In the genomic region with DNA sequence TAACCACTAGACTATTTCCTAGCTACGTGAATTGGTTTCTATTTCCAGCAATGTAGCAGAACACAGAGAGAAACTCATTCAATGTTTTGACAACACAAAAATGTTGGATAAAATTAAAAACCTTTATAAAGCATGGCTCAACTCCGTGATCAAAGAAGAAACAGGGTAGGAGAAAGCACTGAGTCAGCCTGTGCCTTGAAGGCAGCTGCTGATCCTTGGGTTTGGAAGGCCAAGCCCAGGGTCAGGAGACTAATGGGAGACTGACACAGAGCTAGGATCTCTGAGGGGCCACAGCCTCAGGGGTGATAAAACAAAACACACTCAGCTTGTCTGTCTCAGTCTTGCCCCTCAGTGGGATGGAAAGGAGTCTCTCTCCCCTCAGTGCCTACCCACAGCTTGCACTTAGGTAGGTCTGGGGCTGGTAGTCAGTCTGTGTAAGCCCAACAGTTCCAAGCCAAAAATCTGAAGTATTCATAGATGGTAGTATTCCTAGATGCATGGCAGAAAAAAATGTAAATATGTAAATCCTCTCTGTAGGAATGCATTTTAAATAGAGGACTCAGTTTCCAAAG, we compare ENCODE assay signal across 15 cellular contexts. TPM values are rescaled to one million over a fixed set of nuclear protein-coding genes. Genes with fewer than 3 reads are reported as not detected.
DNase-seq lines count a peak whose midpoint lies in the region; ATAC-seq and TF ChIP-seq lines count a peak whose summit lies in the region.
"Had no signal": no experiment of that assay in that cellular context is flagged by ENCODE, and none has a peak within 500 bp of the region (broad histone marks: within the 10 kb centered on the region; RNA-seq: fewer than 3 reads in every experiment).

No MANE protein-coding gene starts in this region.

- TF ChIP-seq CTCF in osteoblast (IDR thresholded peaks at IDR 0.05; ENCODE audit: extremely low read depth, low read depth, low read length) (no peak), Peyer's patch (IDR thresholded peaks at IDR 0.05) (no peak)

- no peaks in the 10 kb centered on the region for H3K4me1 ChIP-seq in osteoblast (ENCODE audit: insufficient read depth, low read length)
- H3K4me1 ChIP-seq in Peyer's patch: no peaks in the 10 kb centered on the region

- no peaks in the 10 kb centered on the region for H3K4me1 Mint-ChIP-seq in T-cell

- H3K4me3 ChIP-seq in osteoblast (ENCODE audit: insufficient read depth, low read length) (no peak overlapping the region), Peyer's patch (no peak overlapping the region)

- ATAC-seq in T-cell (replicated peaks in 1 of 4) (no peak), esophagus mucosa (peak; percentile 39), GM21737 (IDR thresholded peaks at IDR 0.05; ENCODE audit: unreplicated experiment) (no peak)
- ATAC-seq: natural killer cell treated with Interleukin-12 subunit alpha and Interleukin-12 subunit beta and Interleukin-15 and Interleukin-18, amount 100 ng/mL, for 72 hours had no signal

- H3K9me3 Mint-ChIP-seq in T-cell: no peaks in the 10 kb centered on the region
- H3K9me3 Mint-ChIP-seq: natural killer cell treated with Interleukin-12 subunit alpha and Interleukin-12 subunit beta and Interleukin-15 and Interleukin-18, amount 100 ng/mL, for 72 hours had no signal

- H3K27me3 Mint-ChIP-seq in T-cell: no peaks in the 10 kb centered on the region
- H3K27me3 Mint-ChIP-seq: natural killer cell treated with Interleukin-12 subunit alpha and Interleukin-12 subunit beta and Interleukin-15 and Interleukin-18, amount 100 ng/mL, for 72 hours had no signal

- H3K79me2 ChIP-seq in osteoblast (ENCODE audit: insufficient read depth, low read length): no peaks in the 10 kb centered on the region

- H3K36me3 Mint-ChIP-seq in T-cell: peaks cover 28% of the 10 kb centered on the region

- H2AFZ ChIP-seq in osteoblast (ENCODE audit: low read length): no peak overlapping the region

- CTCF ChIA-PET in T-cell (lab: Charles Lee): interaction anchor here in 1 of 2 donors (1.1 kb wide), 1 partner anchor 34 kb away, joined by 3 read pairs; no protein-coding TSS in a partner anchor

- no peaks in the 10 kb centered on the region for H4K20me1 ChIP-seq in osteoblast (ENCODE audit: insufficient read depth, low read length)

- POLR2A ChIA-PET in T-cell (lab: Charles Lee): no interaction called here

- no peak overlapping the region for H3K4me3 Mint-ChIP-seq in T-cell
- H3K4me3 Mint-ChIP-seq: natural killer cell treated with Interleukin-12 subunit alpha and Interleukin-12 subunit beta and Interleukin-15 and Interleukin-18, amount 100 ng/mL, for 72 hours had no signal

- no peaks in the 10 kb centered on the region for H3K9me3 ChIP-seq in osteoblast (ENCODE audit: low read depth, low read length)
- no peaks in the 10 kb centered on the region for H3K9me3 ChIP-seq in Peyer's patch

- no peak for TF ChIP-seq POLR2A in Peyer's patch (IDR thresholded peaks at IDR 0.05)

- no peaks in the 10 kb centered on the region for H3K27me3 ChIP-seq in osteoblast (ENCODE audit: insufficient read depth, low read length)
- H3K27me3 ChIP-seq in Peyer's patch: no peaks in the 10 kb centered on the region

- peak overlapping the region; percentile 24 for H3K27ac ChIP-seq in osteoblast (ENCODE audit: low read depth, low read length)
- H3K27ac ChIP-seq in Peyer's patch: no peak overlapping the region

- H3K27ac Mint-ChIP-seq in T-cell: peak overlapping the region; percentile 22 to 46
- H3K27ac Mint-ChIP-seq: natural killer cell treated with Interleukin-12 subunit alpha and Interleukin-12 subunit beta and Interleukin-15 and Interleukin-18, amount 100 ng/mL, for 72 hours had no signal

- DNase-seq in ELF-1 (ENCODE audit: low read depth, low spot score) (peak; percentile 18), T-cell (no peak), osteoblast (ENCODE audit: insufficient read length, low spot score, missing footprints) (no peak), Ammon's horn (ENCODE audit: low spot score) (no peak), Peyer's patch (no peak), NCI-H2081 (lab: John Stamatoyannopoulos, UW) (no peak)
- DNase-seq: activated CD4-positive, alpha-beta T cell treated with anti-CD3 and anti-CD28 coated beads for 1 hour; dermis blood vessel endothelial cell; DMS79; NCI-H510A treated with DMSO at 0.1 percent for 48 hours; posterior cingulate gyrus; stimulated activated naive CD4-positive, alpha-beta T cell treated with Interleukin-2 at 50 U/mL for 16 hours had no signal

- H3K4me2 ChIP-seq in osteoblast (ENCODE audit: insufficient read depth, low read length): no peak overlapping the region

- peaks cover 51% of the 10 kb centered on the region for H3K36me3 ChIP-seq in osteoblast (ENCODE audit: insufficient read depth, low read length)
- peaks cover 0 to 92% (median 0%) of the 10 kb centered on the region in 3 donors for H3K36me3 ChIP-seq in Peyer's patch

RNA-seq across cellular contexts. Expression of gene B3GALNT2, which starts 53.3 kb away (rescaled TPM):
- total RNA-seq in T-cell (10 to 100 TPM in 2 of 5 donors, 1 to 10 TPM in 3; 6.2 to 10.9 (median 9.5) TPM), esophagus mucosa (25.5 TPM), osteoblast (28.9 and 34.7 TPM in 2 replicates), Peyer's patch (10 to 100 TPM; 13.2 to 53.1 (median 32.7) TPM)
